ENCODE assay signal across 1 cellular context in the genomic region with DNA sequence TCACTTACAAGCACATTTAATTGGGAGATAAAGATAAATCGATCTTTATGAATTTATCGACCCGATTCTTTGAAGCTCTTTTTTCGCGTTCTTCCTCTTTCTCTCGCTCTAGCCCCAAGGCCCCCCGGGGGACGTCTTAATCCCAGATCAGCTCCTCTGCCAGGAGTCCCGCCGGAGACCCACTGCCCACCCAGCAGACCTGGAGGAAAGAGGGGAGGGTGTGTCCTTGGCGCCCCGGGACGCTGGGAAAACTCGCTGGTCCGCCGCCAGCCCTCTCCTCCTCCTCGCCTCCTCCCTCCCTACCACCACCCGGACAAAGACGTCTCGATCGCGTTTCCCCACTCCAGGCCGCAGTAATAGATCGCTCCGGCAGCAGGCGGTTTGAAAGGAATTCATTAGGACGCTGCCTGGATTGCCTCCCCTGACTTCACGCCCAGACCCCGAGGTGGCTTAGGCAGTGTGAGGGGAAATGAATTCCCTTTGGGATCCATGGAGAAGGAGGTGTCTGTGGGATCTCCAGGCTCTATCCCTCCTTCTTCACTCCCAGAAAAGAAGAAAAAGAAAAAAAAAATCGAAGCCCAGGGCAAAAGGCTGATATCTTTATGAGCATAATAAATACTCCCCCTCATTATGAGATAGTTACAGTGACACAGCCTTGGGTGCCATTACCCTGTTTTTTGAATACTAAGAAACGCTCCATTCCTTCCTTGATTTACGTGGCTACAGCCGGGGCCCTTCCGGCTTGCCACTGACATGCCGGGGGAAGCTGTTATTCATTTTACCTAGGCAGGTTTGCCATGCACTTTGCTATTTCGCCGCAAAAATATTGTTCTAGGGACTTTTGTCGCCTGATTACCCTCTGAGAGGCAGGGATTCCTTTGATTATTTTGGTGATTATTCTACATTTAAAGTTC.
TF ChIP-seq lines count a peak whose summit lies in the region.

No MANE protein-coding gene starts in this region.

TF ChIP-seq in IMR-90, 13 proteins besides CTCF, POLR2A, EP300 and RAD21 (continued from another document):
- TF ChIP-seq MAZ (IDR thresholded peaks at IDR 0.05; ENCODE audit: borderline replicate concordance, low read depth, low read length) (no peak), RCOR1 (IDR thresholded peaks at IDR 0.05; ENCODE audit: insufficient replicate concordance, low read length) (no peak), CHD1 (IDR thresholded peaks at IDR 0.05; ENCODE audit: low read depth, low read length) (no peak), FOS (IDR thresholded peaks at IDR 0.05; ENCODE audit: low read depth, low read length) (no peak), MAFK (IDR thresholded peaks at IDR 0.05; ENCODE audit: low read depth, low read length) (no peak), NFE2L2 (IDR thresholded peaks at IDR 0.05; ENCODE audit: low read depth, low read length) (no peak)
- TF ChIP-seq, protein P1, sequence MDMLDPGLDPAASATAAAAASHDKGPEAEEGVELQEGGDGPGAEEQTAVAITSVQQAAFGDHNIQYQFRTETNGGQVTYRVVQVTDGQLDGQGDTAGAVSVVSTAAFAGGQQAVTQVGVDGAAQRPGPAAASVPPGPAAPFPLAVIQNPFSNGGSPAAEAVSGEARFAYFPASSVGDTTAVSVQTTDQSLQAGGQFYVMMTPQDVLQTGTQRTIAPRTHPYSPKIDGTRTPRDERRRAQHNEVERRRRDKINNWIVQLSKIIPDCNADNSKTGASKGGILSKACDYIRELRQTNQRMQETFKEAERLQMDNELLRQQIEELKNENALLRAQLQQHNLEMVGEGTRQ (IDR thresholded peaks at IDR 0.05; ENCODE audit: low read depth, low read length), result no peak
